1 cellular context compared by ENCODE assay signal in the genomic region with DNA sequence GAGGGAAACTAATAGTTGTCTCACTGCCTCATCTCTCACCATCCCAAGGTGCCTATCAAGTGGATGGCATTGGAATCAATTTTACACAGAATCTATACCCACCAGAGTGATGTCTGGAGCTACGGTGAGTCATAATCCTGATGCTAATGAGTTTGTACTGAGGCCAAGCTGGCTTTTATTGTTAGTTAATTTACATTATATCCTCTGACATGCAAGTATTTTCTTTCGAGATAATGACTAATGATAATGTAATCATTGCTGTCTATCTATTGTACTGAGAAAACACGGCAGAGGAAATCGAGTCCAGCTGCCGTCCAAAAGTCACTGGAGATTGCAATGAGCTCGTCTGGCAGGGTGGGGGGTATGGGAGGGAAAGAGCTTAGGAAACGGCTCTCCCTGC.
TF ChIP-seq lines count a peak whose summit lies in the region.

No MANE protein-coding gene starts in this region.

TF ChIP-seq in SK-N-SH, 30 proteins besides CTCF, POLR2A, EP300 and RAD21 (continued from another document):
- TF ChIP-seq MEF2A (IDR thresholded peaks at IDR 0.05; ENCODE audit: borderline replicate concordance, low read depth) (peak; percentile 82), RCOR1 (IDR thresholded peaks at IDR 0.05; ENCODE audit: low read length) (peak; percentile 92), POLR2AphosphoS5 (IDR thresholded peaks at IDR 0.05; ENCODE audit: low read depth, low read length) (peak; percentile 95), MXI1 (IDR thresholded peaks at IDR 0.05; ENCODE audit: low read depth, low read length) (peak; percentile 50; the same call in 1 of the 2 replicates)
- TF ChIP-seq, protein P1, sequence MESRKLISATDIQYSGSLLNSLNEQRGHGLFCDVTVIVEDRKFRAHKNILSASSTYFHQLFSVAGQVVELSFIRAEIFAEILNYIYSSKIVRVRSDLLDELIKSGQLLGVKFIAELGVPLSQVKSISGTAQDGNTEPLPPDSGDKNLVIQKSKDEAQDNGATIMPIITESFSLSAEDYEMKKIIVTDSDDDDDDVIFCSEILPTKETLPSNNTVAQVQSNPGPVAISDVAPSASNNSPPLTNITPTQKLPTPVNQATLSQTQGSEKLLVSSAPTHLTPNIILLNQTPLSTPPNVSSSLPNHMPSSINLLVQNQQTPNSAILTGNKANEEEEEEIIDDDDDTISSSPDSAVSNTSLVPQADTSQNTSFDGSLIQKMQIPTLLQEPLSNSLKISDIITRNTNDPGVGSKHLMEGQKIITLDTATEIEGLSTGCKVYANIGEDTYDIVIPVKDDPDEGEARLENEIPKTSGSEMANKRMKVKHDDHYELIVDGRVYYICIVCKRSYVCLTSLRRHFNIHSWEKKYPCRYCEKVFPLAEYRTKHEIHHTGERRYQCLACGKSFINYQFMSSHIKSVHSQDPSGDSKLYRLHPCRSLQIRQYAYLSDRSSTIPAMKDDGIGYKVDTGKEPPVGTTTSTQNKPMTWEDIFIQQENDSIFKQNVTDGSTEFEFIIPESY (IDR thresholded peaks at IDR 0.05; ENCODE audit: borderline replicate concordance, low read depth) = peak; percentile 94
- TF ChIP-seq, protein P2, sequence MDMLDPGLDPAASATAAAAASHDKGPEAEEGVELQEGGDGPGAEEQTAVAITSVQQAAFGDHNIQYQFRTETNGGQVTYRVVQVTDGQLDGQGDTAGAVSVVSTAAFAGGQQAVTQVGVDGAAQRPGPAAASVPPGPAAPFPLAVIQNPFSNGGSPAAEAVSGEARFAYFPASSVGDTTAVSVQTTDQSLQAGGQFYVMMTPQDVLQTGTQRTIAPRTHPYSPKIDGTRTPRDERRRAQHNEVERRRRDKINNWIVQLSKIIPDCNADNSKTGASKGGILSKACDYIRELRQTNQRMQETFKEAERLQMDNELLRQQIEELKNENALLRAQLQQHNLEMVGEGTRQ (IDR thresholded peaks at IDR 0.05; ENCODE audit: borderline replicate concordance, low read depth, low read length) = no peak
- TF ChIP-seq, protein P3, sequence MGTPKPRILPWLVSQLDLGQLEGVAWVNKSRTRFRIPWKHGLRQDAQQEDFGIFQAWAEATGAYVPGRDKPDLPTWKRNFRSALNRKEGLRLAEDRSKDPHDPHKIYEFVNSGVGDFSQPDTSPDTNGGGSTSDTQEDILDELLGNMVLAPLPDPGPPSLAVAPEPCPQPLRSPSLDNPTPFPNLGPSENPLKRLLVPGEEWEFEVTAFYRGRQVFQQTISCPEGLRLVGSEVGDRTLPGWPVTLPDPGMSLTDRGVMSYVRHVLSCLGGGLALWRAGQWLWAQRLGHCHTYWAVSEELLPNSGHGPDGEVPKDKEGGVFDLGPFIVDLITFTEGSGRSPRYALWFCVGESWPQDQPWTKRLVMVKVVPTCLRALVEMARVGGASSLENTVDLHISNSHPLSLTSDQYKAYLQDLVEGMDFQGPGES (IDR thresholded peaks at IDR 0.05; ENCODE audit: low read depth, low read length) = 0 out of 2 replicates have a peak, but pooled peaks have one; percentile 6
- TF ChIP-seq, protein P4, sequence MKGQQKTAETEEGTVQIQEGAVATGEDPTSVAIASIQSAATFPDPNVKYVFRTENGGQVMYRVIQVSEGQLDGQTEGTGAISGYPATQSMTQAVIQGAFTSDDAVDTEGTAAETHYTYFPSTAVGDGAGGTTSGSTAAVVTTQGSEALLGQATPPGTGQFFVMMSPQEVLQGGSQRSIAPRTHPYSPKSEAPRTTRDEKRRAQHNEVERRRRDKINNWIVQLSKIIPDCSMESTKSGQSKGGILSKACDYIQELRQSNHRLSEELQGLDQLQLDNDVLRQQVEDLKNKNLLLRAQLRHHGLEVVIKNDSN (IDR thresholded peaks at IDR 0.05; ENCODE audit: borderline replicate concordance, low read depth) = 0 out of 2 replicates have a peak, but pooled peaks have one; percentile 57
